24 cellular contexts compared by ENCODE assay signal in genomic region chr15:69562564-69562963, GRCh38.
A peak's percentile ranks its signal among the peaks of the same experiment; 100 is the strongest.
DNase-seq lines count a peak whose midpoint lies in the region; ATAC-seq, FAIRE-seq and TF ChIP-seq lines count a peak whose summit lies in the region.
"Had no signal": no experiment of that assay in that cellular context is flagged by ENCODE, and none has a peak within 500 bp of the region (broad histone marks: within the 10 kb centered on the region; RNA-seq: fewer than 3 reads in every experiment).

No MANE protein-coding gene starts in this region.

- H3K36me3 ChIP-seq in kidney (ENCODE audit: control insufficient read depth in 1 of 2, insufficient read depth in 2 of 2, low read length in 2 of 2) (no peaks in the 10 kb centered on the region), stomach (no peaks in the 10 kb centered on the region)
- H3K36me3 ChIP-seq: BE2C, heart left ventricle, MG63, neural progenitor cell had no signal

- no peak for FAIRE-seq in kidney (lab: Jason Lieb, UNC)
- FAIRE-seq: bronchial epithelial cell, GM18507 had no signal

- H3K9me3 ChIP-seq in kidney (ENCODE audit: control insufficient read depth in 1 of 2, low read length in 2 of 2) (no peaks in the 10 kb centered on the region), stomach (no peaks in the 10 kb centered on the region)
- H3K9me3 ChIP-seq: BE2C, heart left ventricle, MG63 had no signal

- H3K27ac ChIP-seq in kidney (ENCODE audit: low read depth in 2 of 2, low read length in 2 of 2) (peak overlapping the region; percentile 65 to 70), stomach (peak overlapping the region; percentile 27 to 82 (median 74))
- H3K27ac ChIP-seq: heart left ventricle, neural progenitor cell had no signal

- peak; percentile 79 for DNase-seq in NCI-H1092 treated with DMSO at 0.1 percent for 48 hours (lab: John Stamatoyannopoulos, UW)
- no peak for DNase-seq in NCI-H1092 (lab: John Stamatoyannopoulos, UW)
- peak; percentile 32 for DNase-seq in NCI-H345 (lab: John Stamatoyannopoulos, UW)
- DNase-seq in kidney: no peak
- peak; percentile 58 for DNase-seq in stomach
- no peak for DNase-seq in NCI-H446 treated with DMSO at 0.1 percent for 48 hours (lab: John Stamatoyannopoulos, UW)
- DNase-seq in AG20443 (ENCODE audit: low spot score): no peak
- DNase-seq: 8988T; activated CD8-positive, alpha-beta T cell treated with anti-CD3 and anti-CD28 coated beads, Interleukin-2, amount 10 ng/mL, durations not matched to agents 7 days and 5 days; activated naive CD4-positive, alpha-beta T cell; activated T-cell treated with anti-CD3 and anti-CD28 coated beads, Interleukin-2, amount 50 U/mL, for 24 hours; BE2C; heart left ventricle; IMR-90; left ventricle myocardium superior; stimulated activated CD4-positive, alpha-beta T cell treated with anti-CD3 and anti-CD28 coated beads, Interleukin-2, amount 100 ng/mL, for 48 hours; trophoblast cell had no signal

- H3K4me1 ChIP-seq in kidney (ENCODE audit: control insufficient read depth in 1 of 2, insufficient read depth in 1 of 2, low read depth in 1 of 2, low read length in 2 of 2) (peaks cover 24 to 50% of the 10 kb centered on the region in 2 donors), stomach (peaks cover 29 to 59% (median 39%) of the 10 kb centered on the region in 4 donors)
- H3K4me1 ChIP-seq: heart left ventricle had no signal

- no peaks in the 10 kb centered on the region for H3K27me3 ChIP-seq in stomach
- H3K27me3 ChIP-seq: BE2C, MG63, neural progenitor cell had no signal

- no peak overlapping the region for H3K9ac ChIP-seq in kidney (ENCODE audit: low read length in 2 of 2)
- H3K9ac ChIP-seq: neural progenitor cell had no signal

- no peak for TF ChIP-seq EP300 in stomach (IDR thresholded peaks at IDR 0.05)

- no peak for TF ChIP-seq POLR2A in stomach (IDR thresholded peaks at IDR 0.05)

- ATAC-seq in HG03432 (IDR thresholded peaks at IDR 0.05; ENCODE audit: unreplicated experiment): no peak
- ATAC-seq: activated CD8-positive, alpha-beta T cell treated with anti-CD3 and anti-CD28 coated beads, Interleukin-2, amount 10 ng/mL, durations not matched to agents 7 days and 5 days; heart left ventricle; left ventricle myocardium superior; Panc1 had no signal

- H3K4me3 ChIP-seq in kidney (ENCODE audit: low read length in 2 of 2) (peak overlapping the region in 1 of 2 donors; percentile 7), stomach (no peak overlapping the region)
- H3K4me3 ChIP-seq: heart left ventricle, MG63, neural progenitor cell, smooth muscle cell had no signal

- intact Hi-C loops in kidney (cut with DNase I): no loop called here
- intact Hi-C loops in stomach (cut with DNase I; ENCODE audit: low total_unique reads): no loop called here

- WGBS in stomach, 5 donors: 34 to 72% (median 49%) methylated on average over 4 of the region's 4 CpGs

- TF ChIP-seq CTCF in kidney (IDR thresholded peaks at IDR 0.05; ENCODE audit: borderline replicate concordance, extremely low read depth, insufficient read depth) (no peak), stomach (IDR thresholded peaks at IDR 0.05) (no peak)

Comparison
In these comparisons a context has a peak if more than half of its experiments do, and no peak if none do; other contexts are left out.
1. DNase-seq: peak in NCI-H1092 treated with DMSO at 0.1 percent for 48 hours (single experiment), NCI-H345 (single experiment) and stomach (single experiment); none in NCI-H1092 (single experiment), kidney (single experiment), NCI-H446 treated with DMSO at 0.1 percent for 48 hours (single experiment) and AG20443 (single experiment).